Comparison of ENCODE assay signal across 13 cellular contexts in the genomic region with DNA sequence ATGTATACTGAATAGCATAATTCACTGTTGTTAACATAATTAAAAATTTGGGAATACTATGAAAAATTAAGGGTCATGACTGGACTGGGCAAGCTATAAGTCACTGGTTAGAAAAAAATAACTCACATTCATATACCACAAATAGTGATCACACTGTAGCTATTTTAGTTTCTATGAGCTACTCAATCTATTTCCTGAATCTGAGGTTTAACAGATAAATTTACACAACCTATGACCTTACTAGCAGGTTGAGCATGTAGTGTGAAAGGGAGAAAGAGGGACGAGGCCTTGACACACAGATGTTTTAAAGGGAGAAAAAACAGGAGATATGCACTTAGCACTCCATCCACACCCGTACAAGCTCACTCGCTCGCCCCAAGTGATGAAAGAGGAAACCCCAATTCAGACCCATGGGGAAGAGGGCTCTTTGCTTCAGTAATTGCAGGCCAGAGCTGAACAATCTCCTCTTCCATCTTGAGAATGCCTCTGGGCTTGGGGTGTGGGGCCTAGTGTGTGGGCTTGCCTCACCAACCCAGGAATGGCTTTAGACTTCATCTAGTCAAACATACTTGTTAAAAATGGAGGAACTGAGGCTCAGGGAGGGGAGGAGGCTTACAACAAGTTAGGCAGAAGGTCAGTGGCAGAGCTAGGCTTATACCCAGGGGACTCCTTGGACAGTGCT. TPM values are rescaled to one million over a fixed set of nuclear protein-coding genes. Genes with fewer than 3 reads are reported as not detected.
DNase-seq lines count a peak whose midpoint lies in the region; ATAC-seq and TF ChIP-seq lines count a peak whose summit lies in the region.
"Had no signal": no experiment of that assay in that cellular context is flagged by ENCODE, and none has a peak within 500 bp of the region (broad histone marks: within the 10 kb centered on the region; RNA-seq: fewer than 3 reads in every experiment).

No MANE protein-coding gene starts in this region.

- no peak overlapping the region for H2AFZ ChIP-seq in Karpas-422 (ENCODE audit: low read length)

- no peaks in the 10 kb centered on the region for H3K9me2 ChIP-seq in Karpas-422 (replicated peaks; ENCODE audit: insufficient read depth, low read length)

- H3K27ac ChIP-seq in Karpas-422 (ENCODE audit: low read length) (no peak overlapping the region), dorsolateral prefrontal cortex (peak overlapping the region in 53 of 59 donors; percentile 7 to 91 (median 75)), stomach (peak overlapping the region in 3 of 5 donors; percentile 15 to 79 (median 50))

- peak overlapping the region; percentile 27 for H3K4me2 ChIP-seq in Karpas-422 (ENCODE audit: low read depth, low read length, poor library complexity, severe bottlenecking)

- DNase-seq in Karpas-422 (peak; percentile 67), dorsolateral prefrontal cortex (no peak), stomach (no peak), DMS79 treated with DMSO at 0.1 percent for 48 hours (lab: John Stamatoyannopoulos, UW) (no peak), GM19238 (ENCODE audit: insufficient read length, low spot score) (no peak)
- DNase-seq: amygdala, DMS 273 treated with DMSO at 0.1 percent for 48 hours, H7, NCI-H1092, NCI-H748 treated with DMSO at 0.1 percent for 48 hours had no signal

- TF ChIP-seq POLR2A in stomach (IDR thresholded peaks at IDR 0.05): no peak

- no peak overlapping the region for H3K4me3 ChIP-seq in Karpas-422 (ENCODE audit: low read length)
- H3K4me3 ChIP-seq in dorsolateral prefrontal cortex: peak overlapping the region in 2 of 59 donors; percentile 19 to 37
- H3K4me3 ChIP-seq in stomach: no peak overlapping the region

- no peaks in the 10 kb centered on the region for H3K79me2 ChIP-seq in Karpas-422 (ENCODE audit: low read length)

- ATAC-seq in GM18867 (IDR thresholded peaks at IDR 0.05; ENCODE audit: unreplicated experiment) (peak; percentile 38), GM18870 (IDR thresholded peaks at IDR 0.05; ENCODE audit: unreplicated experiment) (no peak), HG03025 (IDR thresholded peaks at IDR 0.05; ENCODE audit: low FRiP score, unreplicated experiment) (no peak)

- H3K4me1 ChIP-seq in Karpas-422 (ENCODE audit: low read length): peaks cover 56% of the 10 kb centered on the region
- H3K4me1 ChIP-seq in stomach: peaks cover 42 to 97% (median 58%) of the 10 kb centered on the region in 4 donors

- 70 to 76% (median 72%) methylated on average over 4 of the region's 4 CpGs for WGBS in stomach, 5 donors

- intact Hi-C loops in dorsolateral prefrontal cortex (cut with DNase I) (no loop called here), stomach (cut with DNase I; ENCODE audit: low total_unique reads) (no loop called here)

- no peaks in the 10 kb centered on the region for H3K27me3 ChIP-seq in Karpas-422 (ENCODE audit: low read length)
- H3K27me3 ChIP-seq in dorsolateral prefrontal cortex: no peaks in the 10 kb centered on the region
- H3K27me3 ChIP-seq in stomach: no peaks in the 10 kb centered on the region

- TF ChIP-seq CTCF in dorsolateral prefrontal cortex (IDR thresholded peaks at IDR 0.05 in 54 of 56, conservative IDR thresholded peaks at IDR 0.05 in 2 of 56; ENCODE audit: low read depth in 1 of 56, partially characterized antibody in 56 of 56) (no peak), stomach (IDR thresholded peaks at IDR 0.05) (no peak)

- no peak for TF ChIP-seq EP300 in stomach (IDR thresholded peaks at IDR 0.05)

- H3K36me3 ChIP-seq in Karpas-422 (ENCODE audit: insufficient read depth, low read length) (no peaks in the 10 kb centered on the region), stomach (no peaks in the 10 kb centered on the region)

- H3K9ac ChIP-seq in Karpas-422 (ENCODE audit: low read length): no peak overlapping the region; the same call in 1 of the 2 replicates

- no peaks in the 10 kb centered on the region for H4K20me1 ChIP-seq in Karpas-422 (ENCODE audit: insufficient read depth, low read depth, low read length)

- H3K9me3 ChIP-seq in Karpas-422 (ENCODE audit: low read length) (no peaks in the 10 kb centered on the region), stomach (no peaks in the 10 kb centered on the region)

RNA-seq across cellular contexts. Expression of gene CYRIA, which starts 10.7 kb away (rescaled TPM):
- total RNA-seq in Karpas-422 (2014; rRNA removed; shearing (Covaris generic); ENCODE audit: low replicate concordance): 2.3 and 4.2 TPM in 2 replicates
- 100 to 1,000 TPM in 99 of 120 experiments, 10 to 100 TPM in 21; 53.2 to 194 (median 131) TPM for total RNA-seq in dorsolateral prefrontal cortex
- total RNA-seq in stomach: 10 to 100 TPM in 2 of 5 donors, 1 to 10 TPM in 2, under 1 TPM in 1; under 0.01 to 12.7 (median 3.3) TPM
- polyA plus RNA-seq in stomach: 1 to 10 TPM; 1.9 to 4.4 (median 3.2) TPM
